Comparison of ENCODE assay signal across 9 cellular contexts in the genomic region with DNA sequence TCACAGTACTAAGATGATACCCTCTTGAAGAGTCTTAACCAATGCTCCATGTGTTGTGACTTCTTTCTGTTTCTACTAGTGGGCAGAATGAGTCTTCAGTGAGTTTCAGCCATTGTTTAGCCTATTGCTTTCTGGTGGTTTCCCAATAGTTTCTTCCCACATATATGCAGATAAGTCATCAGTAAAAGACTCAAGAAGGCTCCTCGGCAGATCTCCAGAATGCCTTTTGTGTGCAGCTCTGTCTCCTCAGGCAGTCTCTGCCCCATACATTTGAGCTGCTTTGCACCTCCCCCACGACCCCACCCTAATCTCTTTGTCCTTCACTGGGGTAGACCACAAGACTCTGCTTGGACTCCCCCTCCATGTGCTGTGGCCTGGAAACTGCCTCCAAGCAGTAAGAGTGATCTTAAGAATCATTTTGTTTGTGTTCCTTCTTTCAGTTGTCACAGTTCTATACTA.
DNase-seq lines count a peak whose midpoint lies in the region; ATAC-seq, FAIRE-seq and TF ChIP-seq lines count a peak whose summit lies in the region.
"Had no signal": no experiment of that assay in that cellular context is flagged by ENCODE, and none has a peak within 500 bp of the region (broad histone marks: within the 10 kb centered on the region; RNA-seq: fewer than 3 reads in every experiment).

No MANE protein-coding gene starts in this region.

- FAIRE-seq in GM19239 (lab: Jason Lieb, UNC): no peak

- H3K27me3 ChIP-seq in SJSA1 (replicated peaks): no peaks in the 10 kb centered on the region
- H3K27me3 ChIP-seq in foreskin keratinocyte: no peaks in the 10 kb centered on the region

- H3K4me1 ChIP-seq in SJSA1 (replicated peaks): peaks cover 41% of the 10 kb centered on the region
- peaks cover 7% of the 10 kb centered on the region for H3K4me1 ChIP-seq in foreskin keratinocyte

- peak; percentile 80 for ATAC-seq in foreskin keratinocyte
- no peak for ATAC-seq in GM21737 (IDR thresholded peaks at IDR 0.05; ENCODE audit: unreplicated experiment)

- peak; percentile 54 for DNase-seq in stimulated activated naive CD4-positive, alpha-beta T cell treated with Interleukin-2 at 50 U/mL for 16 hours (lab: John Stamatoyannopoulos, UW)
- DNase-seq in stimulated activated naive CD4-positive, alpha-beta T cell (lab: John Stamatoyannopoulos, UW): no peak
- peak; percentile 88 to 93 for DNase-seq in SJSA1 (ENCODE audit: low read depth in 1 of 2, low spot score in 2 of 2)
- DNase-seq in foreskin keratinocyte: peak; percentile 73 to 89
- no peak for DNase-seq in GM19239 (ENCODE audit: insufficient read length, low spot score)
- no peak for DNase-seq in NCI-H1105 treated with DMSO at 0.1 percent for 48 hours (lab: John Stamatoyannopoulos, UW)
- no peak for DNase-seq in NCI-H1417 (lab: John Stamatoyannopoulos, UW)

- TF ChIP-seq CTCF in foreskin keratinocyte (conservative IDR thresholded peaks at IDR 0.05): no peak

- no peaks in the 10 kb centered on the region for H3K9me3 ChIP-seq in SJSA1 (replicated peaks)

- peak overlapping the region; percentile 92 for H3K27ac ChIP-seq in SJSA1
- peak overlapping the region; percentile 63 for H3K27ac ChIP-seq in foreskin keratinocyte

- no peaks in the 10 kb centered on the region for H3K36me3 ChIP-seq in SJSA1

- H3K4me3 ChIP-seq in SJSA1: no peak overlapping the region
- H3K4me3 ChIP-seq: lung had no signal

Comparison
In these comparisons a context has a peak if more than half of its experiments do, and no peak if none do; other contexts are left out.
1. DNase-seq: peak in stimulated activated naive CD4-positive, alpha-beta T cell treated with Interleukin-2 at 50 U/mL for 16 hours (single experiment), SJSA1 (2 of 2) and foreskin keratinocyte (2 of 2); none in stimulated activated naive CD4-positive, alpha-beta T cell (0 of 6), GM19239 (single experiment), NCI-H1105 treated with DMSO at 0.1 percent for 48 hours (single experiment) and NCI-H1417 (0 of 3).